12 cellular contexts compared by ENCODE assay signal in the genomic region with DNA sequence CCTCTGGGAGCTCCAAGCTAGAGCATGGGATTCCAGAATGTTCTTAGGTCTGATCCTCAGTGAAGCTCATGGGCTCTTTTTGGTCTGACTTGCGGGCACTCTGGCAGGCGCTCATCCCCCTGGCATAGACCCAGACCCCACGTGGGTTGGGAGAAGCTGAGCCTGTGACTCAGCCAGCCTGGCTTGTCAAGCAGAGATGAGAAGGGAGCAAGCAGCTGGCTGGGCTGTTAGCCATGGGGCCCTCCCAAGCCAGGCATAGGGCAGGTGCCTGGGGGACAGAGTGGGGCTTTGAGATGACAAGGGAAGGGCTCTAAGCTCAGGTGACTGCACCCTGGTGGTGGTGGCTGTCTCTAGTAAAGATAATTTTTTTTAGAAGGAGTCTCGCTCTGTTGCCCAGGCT.
A peak's percentile ranks its signal among the peaks of the same experiment; 100 is the strongest.
DNase-seq lines count a peak whose midpoint lies in the region; ATAC-seq and TF ChIP-seq lines count a peak whose summit lies in the region.
"Had no signal": no experiment of that assay in that cellular context is flagged by ENCODE, and none has a peak within 500 bp of the region (broad histone marks: within the 10 kb centered on the region; RNA-seq: fewer than 3 reads in every experiment).

No MANE protein-coding gene starts in this region.

- DNase-seq in Calu3 (peak; percentile 13), NCI-H1694 (lab: John Stamatoyannopoulos, UW) (peak; percentile 82), brain microvascular endothelial cell (peak; percentile 0), mucosa of gallbladder (ENCODE audit: low spot score) (peak; percentile 31), osteoblast (ENCODE audit: insufficient read length, low spot score, missing footprints) (no peak), nephron progenitor cell (no peak), NCI-H748 treated with DMSO at 0.1 percent for 48 hours (lab: John Stamatoyannopoulos, UW) (no peak)
- DNase-seq: NCI-H510A, T-helper 9 cell, uterus had no signal

- H3K27ac ChIP-seq in brain microvascular endothelial cell (no peak overlapping the region), osteoblast (ENCODE audit: low read depth, low read length) (no peak overlapping the region)
- H3K27ac ChIP-seq: hepatocyte, uterus had no signal

- no peaks in the 10 kb centered on the region for H3K36me3 Mint-ChIP-seq in Calu3 (ENCODE audit: insufficient read depth, unreplicated experiment)
- H3K36me3 Mint-ChIP-seq in nephron progenitor cell (ENCODE audit: low read depth): no peaks in the 10 kb centered on the region

- ATAC-seq in GM21619 (IDR thresholded peaks at IDR 0.05; ENCODE audit: unreplicated experiment): no peak

- no peaks in the 10 kb centered on the region for H4K20me1 ChIP-seq in osteoblast (ENCODE audit: insufficient read depth, low read length)

- H3K27me3 Mint-ChIP-seq in Calu3 (ENCODE audit: unreplicated experiment) (peaks cover 39% of the 10 kb centered on the region), nephron progenitor cell (ENCODE audit: low read depth, poor library complexity) (peaks cover 44% of the 10 kb centered on the region)

- H3K9me3 ChIP-seq in osteoblast (ENCODE audit: low read depth, low read length): no peaks in the 10 kb centered on the region
- H3K9me3 ChIP-seq: uterus had no signal

- intact Hi-C loops in Calu3 (cut with micrococcal nuclease; ENCODE audit: unreplicated experiment): no loop called here

- peaks cover 2% of the 10 kb centered on the region for H3K4me1 ChIP-seq in osteoblast (ENCODE audit: insufficient read depth, low read length)
- H3K4me1 ChIP-seq: uterus had no signal

- no peak overlapping the region for H3K4me2 ChIP-seq in osteoblast (ENCODE audit: insufficient read depth, low read length)
- H3K4me2 ChIP-seq: hepatocyte had no signal

- H2AFZ ChIP-seq in osteoblast (ENCODE audit: low read length): no peak overlapping the region
- H2AFZ ChIP-seq: hepatocyte had no signal

- no peaks in the 10 kb centered on the region for H3K79me2 ChIP-seq in osteoblast (ENCODE audit: insufficient read depth, low read length)
- H3K79me2 ChIP-seq: hepatocyte had no signal

- BruUV-seq in Calu3 (replicated peaks; lab: Mats Ljungman, UMichigan): no TSS peak

- no peak overlapping the region for H3K4me3 ChIP-seq in brain microvascular endothelial cell (ENCODE audit: low read depth, low read length)
- no peak overlapping the region for H3K4me3 ChIP-seq in osteoblast (ENCODE audit: insufficient read depth, low read length)
- H3K4me3 ChIP-seq: hepatocyte, uterus had no signal

- H3K36me3 ChIP-seq in brain microvascular endothelial cell (replicated peaks) (no peaks in the 10 kb centered on the region), osteoblast (ENCODE audit: insufficient read depth, low read length) (no peaks in the 10 kb centered on the region)
- H3K36me3 ChIP-seq: uterus had no signal

- H3K4me1 Mint-ChIP-seq in Calu3 (ENCODE audit: low read depth, unreplicated experiment) (no peaks in the 10 kb centered on the region), nephron progenitor cell (peaks cover 5% of the 10 kb centered on the region)

- H3K27me3 ChIP-seq in brain microvascular endothelial cell (replicated peaks) (no peaks in the 10 kb centered on the region), osteoblast (ENCODE audit: insufficient read depth, low read length) (no peaks in the 10 kb centered on the region)
- H3K27me3 ChIP-seq: hepatocyte, uterus had no signal

- H3K4me3 Mint-ChIP-seq in Calu3 (ENCODE audit: low read depth, unreplicated experiment) (no peak overlapping the region), nephron progenitor cell (no peak overlapping the region)

- H3K9me3 Mint-ChIP-seq in Calu3 (ENCODE audit: low read depth, unreplicated experiment): no peaks in the 10 kb centered on the region
- no peaks in the 10 kb centered on the region for H3K9me3 Mint-ChIP-seq in nephron progenitor cell

- TF ChIP-seq CTCF in Calu3 (IDR thresholded peaks at IDR 0.05; ENCODE audit: unreplicated experiment): no peak
- TF ChIP-seq CTCF in brain microvascular endothelial cell (IDR thresholded peaks at IDR 0.05; ENCODE audit: low read depth, low read length, missing control alignments): no peak
- TF ChIP-seq CTCF in osteoblast (IDR thresholded peaks at IDR 0.05; ENCODE audit: extremely low read depth, low read depth, low read length): no peak
- no peak for TF ChIP-seq CTCF in nephron progenitor cell (IDR thresholded peaks at IDR 0.05)

- in situ Hi-C loops in brain microvascular endothelial cell (cut with HindIII; ENCODE audit: low pct_ligation_motif_present, low sequenced_read_pairs): no loop called here

- CTCF ChIA-PET in Calu3 (lab: Charles Lee): no interaction called here

- H3K27ac Mint-ChIP-seq in Calu3 (ENCODE audit: unreplicated experiment) (no peak overlapping the region), nephron progenitor cell (no peak overlapping the region)

Comparison
In these comparisons a context has a peak if more than half of its experiments do, and no peak if none do; other contexts are left out.
1. DNase-seq: peak in Calu3 (single experiment), NCI-H1694 (single experiment), brain microvascular endothelial cell (single experiment) and mucosa of gallbladder (single experiment); none in osteoblast (single experiment), nephron progenitor cell (single experiment) and NCI-H748 treated with DMSO at 0.1 percent for 48 hours (single experiment).